In genomic region chr17:63405741-63406261, GRCh38 we compare ENCODE assay signal across 1 cellular context.
TF ChIP-seq lines count a peak whose summit lies in the region.

No MANE protein-coding gene starts in this region.

TF ChIP-seq in K562, 482 proteins besides CTCF, POLR2A, EP300 and RAD21 (continued from another document):
- TF ChIP-seq ZBTB11 (CRISPR knock-in tag; IDR thresholded peaks at IDR 0.05) (peak in 1 of 3 experiments; percentile 25; a peak in 1 of 6 replicates), ATF3 (IDR thresholded peaks at IDR 0.05) (peak; percentile 58; the same call in 1 of the 2 replicates), ATF3 (CRISPR knock-in tag; conservative IDR thresholded peaks at IDR 0.05) (no peak), MTF1 (CRISPR knock-in tag; IDR thresholded peaks at IDR 0.05; ENCODE audit: borderline replicate concordance) (no peak), ETV1 (tag; conservative IDR thresholded peaks at IDR 0.05; ENCODE audit: low read depth) (peak; percentile 64), ELK1 (CRISPR knock-in tag; IDR thresholded peaks at IDR 0.05) (no peak), ZBTB43 (CRISPR knock-in tag; IDR thresholded peaks at IDR 0.05) (no peak), SMARCA4 (IDR thresholded peaks at IDR 0.05) (peak; percentile 47), CREB5 (CRISPR knock-in tag; IDR thresholded peaks at IDR 0.05) (no peak), ZNF398 (CRISPR knock-in tag; IDR thresholded peaks at IDR 0.05) (no peak), NR2C2 (CRISPR knock-in tag; IDR thresholded peaks at IDR 0.05) (no peak), NR2C2 (tag; IDR thresholded peaks at IDR 0.05) (no peak), POLR2AphosphoS2 (IDR thresholded peaks at IDR 0.05; ENCODE audit: low read length) (no peak), MEIS2 (IDR thresholded peaks at IDR 0.05; ENCODE audit: partially characterized antibody) (peak; percentile 56), ELF1 (tag; IDR thresholded peaks at IDR 0.05) (peak; percentile 57), HINFP (tag; conservative IDR thresholded peaks at IDR 0.05; ENCODE audit: low read depth) (no peak), BHLHE40 (IDR thresholded peaks at IDR 0.05; ENCODE audit: low read length) (peak; percentile 52; the same call in 1 of the 2 replicates), FOSL1 (tag; conservative IDR thresholded peaks at IDR 0.05) (peak; percentile 73), POLR2H (tag; IDR thresholded peaks at IDR 0.05; ENCODE audit: low read depth) (0 out of 2 replicates have a peak, but pooled peaks have one; percentile 15), ATF7 (IDR thresholded peaks at IDR 0.05) (0 out of 2 replicates have a peak, but pooled peaks have one; percentile 24), ZNF384 (IDR thresholded peaks at IDR 0.05; ENCODE audit: low read depth, low read length) (no peak), SOX6 (IDR thresholded peaks at IDR 0.05) (peak; percentile 50), MNT (conservative IDR thresholded peaks at IDR 0.05) (0 out of 4 replicates have a peak, but pooled peaks of 1 of the 2 experiments have one; percentile 35), DPF2 (IDR thresholded peaks at IDR 0.05) (peak; percentile 35; the same call in 1 of the 2 replicates)
